In genomic region chr3:120743081-120743365, GRCh38 we compare ENCODE assay signal across 8 cellular contexts. TPM values are rescaled to one million over a fixed set of nuclear protein-coding genes. Genes with fewer than 3 reads are reported as not detected.
DNase-seq lines count a peak whose midpoint lies in the region; ATAC-seq and TF ChIP-seq lines count a peak whose summit lies in the region.

No MANE protein-coding gene starts in this region.

- no peak for ATAC-seq in gastroesophageal sphincter
- no peak for ATAC-seq in stimulated activated effector memory CD8-positive, alpha-beta T cell treated with anti-CD3 and anti-CD28 coated beads, Interleukin-12 subunit alpha, Interleukin-12 subunit beta, amount 100 ng/mL, for 72 hours

- H3K4me1 Mint-ChIP-seq in T-helper 1 cell treated with Interleukin-12 subunit alpha and Interleukin-12 subunit beta and Interleukin-4 antibody, amounts not matched to agents 30 μg/mL and 1 μg/mL, for 36 hours (ENCODE audit: low read depth): peaks cover 24% of the 10 kb centered on the region
- H3K4me1 Mint-ChIP-seq in stimulated activated effector memory CD8-positive, alpha-beta T cell treated with anti-CD3 and anti-CD28 coated beads, Interleukin-12 subunit alpha, Interleukin-12 subunit beta, amount 100 ng/mL, for 72 hours: peaks cover 27% of the 10 kb centered on the region

- no peaks in the 10 kb centered on the region for H3K9me3 Mint-ChIP-seq in T-helper 1 cell treated with Interleukin-12 subunit alpha and Interleukin-12 subunit beta and Interleukin-4 antibody, amounts not matched to agents 30 μg/mL and 1 μg/mL, for 36 hours
- no peaks in the 10 kb centered on the region for H3K9me3 Mint-ChIP-seq in stimulated activated effector memory CD8-positive, alpha-beta T cell treated with anti-CD3 and anti-CD28 coated beads, Interleukin-12 subunit alpha, Interleukin-12 subunit beta, amount 100 ng/mL, for 72 hours

- no peaks in the 10 kb centered on the region for H3K27me3 Mint-ChIP-seq in T-helper 1 cell treated with Interleukin-12 subunit alpha and Interleukin-12 subunit beta and Interleukin-4 antibody, amounts not matched to agents 30 μg/mL and 1 μg/mL, for 36 hours (ENCODE audit: low read depth)

- peaks cover 6% of the 10 kb centered on the region for H3K9me3 ChIP-seq in WERI-Rb-1 (ENCODE audit: severe bottlenecking)
- no peaks in the 10 kb centered on the region for H3K9me3 ChIP-seq in gastroesophageal sphincter

- no peak for TF ChIP-seq POLR2A in gastroesophageal sphincter (IDR thresholded peaks at IDR 0.05)

- WGBS in gastroesophageal sphincter (ENCODE audit: low coverage in 1 of 2), 2 donors: 0 to 4% methylated on average over 7 to 9 of the region's 12 CpGs

- peaks cover 3% of the 10 kb centered on the region for H3K36me3 Mint-ChIP-seq in T-helper 1 cell treated with Interleukin-12 subunit alpha and Interleukin-12 subunit beta and Interleukin-4 antibody, amounts not matched to agents 30 μg/mL and 1 μg/mL, for 36 hours (ENCODE audit: low read depth)
- H3K36me3 Mint-ChIP-seq in stimulated activated effector memory CD8-positive, alpha-beta T cell treated with anti-CD3 and anti-CD28 coated beads, Interleukin-12 subunit alpha, Interleukin-12 subunit beta, amount 100 ng/mL, for 72 hours: peaks cover 10% of the 10 kb centered on the region

- peak overlapping the region; percentile 89 for H3K4me3 Mint-ChIP-seq in T-helper 1 cell treated with Interleukin-12 subunit alpha and Interleukin-12 subunit beta and Interleukin-4 antibody, amounts not matched to agents 30 μg/mL and 1 μg/mL, for 36 hours
- H3K4me3 Mint-ChIP-seq in stimulated activated effector memory CD8-positive, alpha-beta T cell treated with anti-CD3 and anti-CD28 coated beads, Interleukin-12 subunit alpha, Interleukin-12 subunit beta, amount 100 ng/mL, for 72 hours: peak overlapping the region; percentile 90

- H3K4me1 ChIP-seq in gastroesophageal sphincter: peaks cover 3 to 25% (median 8%) of the 10 kb centered on the region in 3 donors

- TF ChIP-seq CTCF in WERI-Rb-1 (IDR thresholded peaks at IDR 0.05; ENCODE audit: low read depth, low read length) (no peak), gastroesophageal sphincter (IDR thresholded peaks at IDR 0.05) (no peak), GM10266 (IDR thresholded peaks at IDR 0.05; ENCODE audit: control insufficient read depth, insufficient read depth, low read depth, missing control alignments) (no peak)

- H3K27me3 ChIP-seq in WERI-Rb-1 (ENCODE audit: insufficient read depth, low read depth, severe bottlenecking) (no peaks in the 10 kb centered on the region), gastroesophageal sphincter (no peaks in the 10 kb centered on the region)

- peak overlapping the region; percentile 99 for H3K4me3 ChIP-seq in WERI-Rb-1 (ENCODE audit: low read depth, low read length)
- H3K4me3 ChIP-seq in gastroesophageal sphincter: peak overlapping the region; percentile 66 to 80

- peaks cover 8% of the 10 kb centered on the region; the same call in 1 of the 2 replicates for H3K36me3 ChIP-seq in WERI-Rb-1
- H3K36me3 ChIP-seq in gastroesophageal sphincter: peaks cover 0 to 5% of the 10 kb centered on the region in 2 donors

- H3K27ac Mint-ChIP-seq in T-helper 1 cell treated with Interleukin-12 subunit alpha and Interleukin-12 subunit beta and Interleukin-4 antibody, amounts not matched to agents 30 μg/mL and 1 μg/mL, for 36 hours: peak overlapping the region; percentile 96
- peak overlapping the region; percentile 97 for H3K27ac Mint-ChIP-seq in stimulated activated effector memory CD8-positive, alpha-beta T cell treated with anti-CD3 and anti-CD28 coated beads, Interleukin-12 subunit alpha, Interleukin-12 subunit beta, amount 100 ng/mL, for 72 hours

- no peak for DNase-seq in T-helper 1 cell
- no peak for DNase-seq in WERI-Rb-1
- no peak for DNase-seq in stimulated activated effector memory CD8-positive, alpha-beta T cell treated with anti-CD3 and anti-CD28 coated beads, Interleukin-12 subunit alpha, Interleukin-12 subunit beta, amount 100 ng/mL, for 72 hours (ENCODE audit: low spot score in 2 of 2)
- DNase-seq in NCI-H1930 (lab: John Stamatoyannopoulos, UW): no peak
- no peak for DNase-seq in GM10266 (ENCODE audit: extremely low spot score)
- DNase-seq in cortex of kidney (lab: John Stamatoyannopoulos, UW): no peak

- no peak for TF ChIP-seq EP300 in gastroesophageal sphincter (IDR thresholded peaks at IDR 0.05)

- H3K27ac ChIP-seq in WERI-Rb-1 (peak overlapping the region; percentile 98), gastroesophageal sphincter (peak overlapping the region; percentile 69 to 96 (median 94))

RNA-seq across cellular contexts. Expression of gene GTF2E1, which starts 0.5 kb away (rescaled TPM):
- total RNA-seq in gastroesophageal sphincter: 10 to 100 TPM; 11.4 to 21.0 (median 15.3) TPM

RNA-seq across cellular contexts. Expression of gene RABL3, which starts 0.7 kb away (rescaled TPM):
- total RNA-seq in gastroesophageal sphincter: 10 to 100 TPM; 16.3 to 29.2 (median 20.1) TPM
